1 cellular context compared by ENCODE assay signal in the genomic region with DNA sequence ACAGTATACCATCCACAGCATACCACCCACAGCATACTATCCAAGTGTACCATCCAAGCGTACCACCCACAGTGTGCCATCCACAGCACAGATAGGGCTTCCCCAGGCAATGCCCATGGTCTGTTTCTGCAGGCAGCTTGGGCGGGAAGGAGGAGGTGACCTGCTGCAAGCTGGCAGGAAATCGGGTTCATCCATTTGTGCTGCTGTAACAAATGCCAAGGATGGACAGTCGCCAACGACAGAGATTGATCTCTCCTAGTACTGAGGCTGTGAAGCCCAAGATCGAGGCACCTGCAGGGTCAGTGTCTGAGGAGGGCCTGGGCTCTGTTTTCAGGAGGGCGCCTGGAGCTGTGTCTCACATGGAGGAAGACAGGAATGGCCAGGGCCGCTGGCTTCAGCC.
TF ChIP-seq lines count a peak whose summit lies in the region.

No MANE protein-coding gene starts in this region.

TF ChIP-seq in H1, 55 proteins besides CTCF, POLR2A, EP300 and RAD21:
- no peak for TF ChIP-seq KDM4A (IDR thresholded peaks at IDR 0.05; ENCODE audit: low read depth, low read length, severe bottlenecking)
- no peak for TF ChIP-seq SP4 (IDR thresholded peaks at IDR 0.05; ENCODE audit: low read length)
- no peak for TF ChIP-seq ZNF274 (IDR thresholded peaks at IDR 0.05; ENCODE audit: borderline replicate concordance, extremely low read depth, low read length)
- TF ChIP-seq TBP (IDR thresholded peaks at IDR 0.05; ENCODE audit: low read depth, low read length), result no peak
- no peak for TF ChIP-seq JUN (IDR thresholded peaks at IDR 0.05; ENCODE audit: low read depth, low read length)
